ENCODE assay signal across 28 cellular contexts in the genomic region with DNA sequence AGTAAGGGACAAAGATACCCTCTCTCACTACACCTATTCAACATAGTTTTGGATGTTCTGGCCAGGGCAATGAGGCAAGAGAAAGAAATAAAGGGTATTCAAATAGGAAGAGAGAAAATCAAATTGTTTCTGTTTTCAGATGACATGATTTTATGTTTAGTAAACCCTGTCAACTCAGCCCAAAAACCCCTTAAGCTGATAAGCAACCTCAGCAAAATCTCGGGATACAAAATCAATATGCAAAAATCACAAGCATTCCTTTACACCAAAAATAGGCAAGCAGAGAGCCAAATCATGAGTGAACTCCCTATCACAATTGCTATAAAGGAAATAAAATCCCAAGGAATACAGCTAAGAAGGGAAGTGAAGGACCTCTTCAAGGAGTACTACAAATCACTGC.
"Had no signal": no experiment of that assay in that cellular context is flagged by ENCODE, and none has a peak within 500 bp of the region (broad histone marks: within the 10 kb centered on the region; RNA-seq: fewer than 3 reads in every experiment).

No MANE protein-coding gene starts in this region.

- H3K27ac ChIP-seq: colonic mucosa, coronary artery, dorsolateral prefrontal cortex, epithelial cell of prostate, esophagus muscularis mucosa, esophagus squamous epithelium, foreskin keratinocyte, gastrocnemius medialis, gastroesophageal sphincter, heart left ventricle, heart right ventricle had no signal

- H3K36me3 ChIP-seq: colonic mucosa, esophagus muscularis mucosa, esophagus squamous epithelium, gastrocnemius medialis, gastroesophageal sphincter, heart left ventricle, heart right ventricle had no signal

- H3K4me1 ChIP-seq: colonic mucosa, esophagus muscularis mucosa, esophagus squamous epithelium, foreskin keratinocyte, gastrocnemius medialis, gastroesophageal sphincter, heart left ventricle, heart right ventricle had no signal

- H3K27ac Mint-ChIP-seq: dendritic cell treated with granulocyte-macrophage colony-stimulating factor and Interleukin-4, amounts not matched to agents 40 ng/mL and 50 ng/mL, for 4 days; effector memory CD8-positive, alpha-beta T cell had no signal

- H3K27me3 ChIP-seq: colonic mucosa, esophagus muscularis mucosa, esophagus squamous epithelium, foreskin keratinocyte, gastrocnemius medialis, gastroesophageal sphincter, heart left ventricle, heart right ventricle had no signal

- H3K9me3 ChIP-seq: colonic mucosa, esophagus muscularis mucosa, gastrocnemius medialis, gastroesophageal sphincter had no signal

- H3K27me3 Mint-ChIP-seq: dendritic cell treated with granulocyte-macrophage colony-stimulating factor and Interleukin-4, amounts not matched to agents 40 ng/mL and 50 ng/mL, for 4 days; effector memory CD8-positive, alpha-beta T cell had no signal

- H3K4me3 Mint-ChIP-seq: dendritic cell treated with granulocyte-macrophage colony-stimulating factor and Interleukin-4, amounts not matched to agents 40 ng/mL and 50 ng/mL, for 4 days; effector memory CD8-positive, alpha-beta T cell had no signal

- ATAC-seq: effector memory CD8-positive, alpha-beta T cell; esophagus mucosa; foreskin keratinocyte; gastrocnemius medialis; gastroesophageal sphincter; heart left ventricle; heart right ventricle had no signal

- FAIRE-seq: colon, endometrium, endothelial cell of umbilical vein, frontal cortex had no signal

- DNase-seq: colonic mucosa; cortex of kidney; dermis blood vessel endothelial cell; dorsolateral prefrontal cortex; effector CD4-positive, alpha-beta T cell; effector CD8-positive, alpha-beta T cell; effector memory CD4-positive, alpha-beta T cell; effector memory CD8-positive, alpha-beta T cell; erythroblast; esophagus squamous epithelium; foreskin fibroblast; foreskin keratinocyte; foreskin melanocyte; gastrocnemius medialis; glutamatergic neuron; head of caudate nucleus; heart left ventricle; heart right ventricle had no signal

- H3K4me3 ChIP-seq: colonic mucosa, coronary artery, dorsolateral prefrontal cortex, esophagus muscularis mucosa, esophagus squamous epithelium, gastrocnemius medialis, gastroesophageal sphincter, heart left ventricle, heart right ventricle had no signal
